Comparison of ENCODE assay signal across 1 cellular context in genomic region chr22:25028841-25029141, GRCh38.
TF ChIP-seq lines count a peak whose summit lies in the region.

No MANE protein-coding gene starts in this region.

TF ChIP-seq in H1, 55 proteins besides CTCF, POLR2A, EP300 and RAD21:
- TF ChIP-seq SUZ12 (IDR thresholded peaks at IDR 0.05; ENCODE audit: low read length) (no peak), MAFK (IDR thresholded peaks at IDR 0.05; ENCODE audit: low read depth, low read length) (no peak), SP4 (IDR thresholded peaks at IDR 0.05; ENCODE audit: low read length) (no peak)
